17 cellular contexts compared by ENCODE assay signal in the genomic region with DNA sequence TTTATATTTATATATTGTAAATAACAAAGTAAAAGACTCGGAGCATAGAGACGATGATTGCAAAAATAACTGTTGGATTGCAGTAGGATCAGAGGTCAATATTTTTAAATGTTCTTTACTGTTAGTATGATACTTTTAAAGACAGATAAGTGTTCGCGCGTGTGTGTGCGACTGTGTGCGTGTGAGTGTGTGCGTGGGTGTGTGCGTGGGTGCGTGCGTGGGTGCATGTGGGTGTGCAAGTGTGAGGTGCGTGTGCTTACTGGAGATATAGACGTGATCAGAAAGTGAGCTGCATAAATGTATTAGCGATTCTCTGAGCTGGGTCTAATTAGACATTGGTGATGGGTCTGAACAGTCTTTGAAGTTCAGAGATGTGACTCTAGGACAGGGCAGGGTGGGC.
DNase-seq lines count a peak whose midpoint lies in the region; ATAC-seq and TF ChIP-seq lines count a peak whose summit lies in the region.
"Had no signal": no experiment of that assay in that cellular context is flagged by ENCODE, and none has a peak within 500 bp of the region (broad histone marks: within the 10 kb centered on the region; RNA-seq: fewer than 3 reads in every experiment).

No MANE protein-coding gene starts in this region.

- CTCF ChIA-PET in HEK293 (lab: Yijun Ruan, JAX), result no interaction called here

- H3K27me3 Mint-ChIP-seq in nephron progenitor cell (ENCODE audit: low read depth, poor library complexity), result peaks cover 6% of the 10 kb centered on the region
- H3K27me3 Mint-ChIP-seq: CD4-positive, CD25-positive, alpha-beta regulatory T cell had no signal

- H3K27ac ChIP-seq in BLaER1 (no peak overlapping the region), HEK293 (ENCODE audit: extremely low read depth, low read depth, low read length) (no peak overlapping the region), cingulate gyrus (ENCODE audit: low read depth, low read length) (peak overlapping the region; percentile 23)
- H3K27ac ChIP-seq: 22Rv1, C4-2B had no signal

- TF ChIP-seq CTCF in HEK293 (tag by site-specific recombination; IDR thresholded peaks at IDR 0.05) (no peak), nephron progenitor cell (IDR thresholded peaks at IDR 0.05) (no peak), GM10266 (IDR thresholded peaks at IDR 0.05; ENCODE audit: control insufficient read depth, insufficient read depth, low read depth, missing control alignments) (no peak)

- no peaks in the 10 kb centered on the region for H3K9me3 ChIP-seq in BLaER1
- no peaks in the 10 kb centered on the region for H3K9me3 ChIP-seq in HEK293 (ENCODE audit: control insufficient read depth, insufficient read depth, low read depth, low read length)
- H3K9me3 ChIP-seq: BE2C, HAP-1 had no signal

- no peaks in the 10 kb centered on the region for H3K36me3 ChIP-seq in BLaER1
- no peaks in the 10 kb centered on the region for H3K36me3 ChIP-seq in HEK293 (ENCODE audit: control insufficient read depth in 2 of 2, insufficient read depth in 1 of 2, low read length in 2 of 2)
- H3K36me3 ChIP-seq: HAP-1 had no signal

- peaks cover 86% of the 10 kb centered on the region for H3K4me1 ChIP-seq in BLaER1
- no peaks in the 10 kb centered on the region for H3K4me1 ChIP-seq in HEK293 (ENCODE audit: control insufficient read depth, insufficient read depth, low read length)
- H3K4me1 ChIP-seq: HAP-1 had no signal

- no peaks in the 10 kb centered on the region for H3K36me3 Mint-ChIP-seq in nephron progenitor cell (ENCODE audit: low read depth)
- H3K36me3 Mint-ChIP-seq: CD4-positive, CD25-positive, alpha-beta regulatory T cell; CD8-positive, alpha-beta T cell had no signal

- no peak for ATAC-seq in GM19023 (IDR thresholded peaks at IDR 0.05; ENCODE audit: unreplicated experiment)
- ATAC-seq: CD8-positive, alpha-beta T cell; GM23338 had no signal

- H3K27ac Mint-ChIP-seq in nephron progenitor cell, result peak overlapping the region; percentile 1
- H3K27ac Mint-ChIP-seq: CD4-positive, CD25-positive, alpha-beta regulatory T cell; CD8-positive, alpha-beta T cell; GM23338 had no signal

- DNase-seq in nephron progenitor cell, result no peak
- DNase-seq in GM10266 (ENCODE audit: extremely low spot score), result no peak
- no peak for DNase-seq in cerebellum (ENCODE audit: low spot score)
- DNase-seq in Ammon's horn (ENCODE audit: low spot score), result no peak
- DNase-seq: CD4-positive, CD25-positive, alpha-beta regulatory T cell; CD8-positive, alpha-beta T cell; DMS 273 treated with DMSO at 0.1 percent for 48 hours; GF-D8 had no signal

- no peak overlapping the region for H3K9ac ChIP-seq in BLaER1

- H3K4me1 Mint-ChIP-seq in nephron progenitor cell, result peaks cover 15% of the 10 kb centered on the region
- H3K4me1 Mint-ChIP-seq: CD4-positive, CD25-positive, alpha-beta regulatory T cell; GM23338 had no signal

- H3K4me3 Mint-ChIP-seq in nephron progenitor cell, result no peak overlapping the region
- H3K4me3 Mint-ChIP-seq: CD4-positive, CD25-positive, alpha-beta regulatory T cell; CD8-positive, alpha-beta T cell; GM23338 had no signal

- peak overlapping the region; percentile 80 for H3K4me2 ChIP-seq in BLaER1
- H3K4me2 ChIP-seq: GM23338 had no signal

- POLR2A ChIA-PET in HEK293 (lab: Yijun Ruan, JAX), result no interaction called here

- H3K27me3 ChIP-seq in BLaER1, result peaks cover 12% of the 10 kb centered on the region
- H3K27me3 ChIP-seq: BE2C had no signal

- H4K20me1 ChIP-seq in BLaER1, result peaks cover 26% of the 10 kb centered on the region; the same call in 1 of the 2 replicates

- H3K4me3 ChIP-seq in BLaER1 (no peak overlapping the region), HEK293 (ENCODE audit: low read depth, low read length) (no peak overlapping the region)
- H3K4me3 ChIP-seq: GM23338, HAP-1 had no signal

- no peaks in the 10 kb centered on the region for H3K9me3 Mint-ChIP-seq in nephron progenitor cell
- H3K9me3 Mint-ChIP-seq: CD8-positive, alpha-beta T cell had no signal

TF ChIP-seq in HEK293, 187 proteins besides CTCF, POLR2A, EP300 and RAD21:
- peak; percentile 59; the same call in 1 of the 2 replicates for TF ChIP-seq EGR2 (tag by site-specific recombination; IDR thresholded peaks at IDR 0.05; ENCODE audit: low read depth)
- no peak for TF ChIP-seq MYNN (tag by site-specific recombination; IDR thresholded peaks at IDR 0.05; ENCODE audit: borderline replicate concordance)
TF ChIP-seq in HEK293: peak in this region for 1.
